ENCODE assay signal across 17 cellular contexts in genomic region chr12:21617030-21617429, GRCh38. TPM values are rescaled to one million over a fixed set of nuclear protein-coding genes. Genes with fewer than 3 reads are reported as not detected.
DNase-seq lines count a peak whose midpoint lies in the region; ATAC-seq and TF ChIP-seq lines count a peak whose summit lies in the region.
"Had no signal": no experiment of that assay in that cellular context is flagged by ENCODE, and none has a peak within 500 bp of the region (broad histone marks: within the 10 kb centered on the region; RNA-seq: fewer than 3 reads in every experiment).

No MANE protein-coding gene starts in this region.

- CTCF ChIA-PET in activated CD8-positive, alpha-beta T cell treated with anti-CD3 and anti-CD28 coated beads for 36 hours (lab: Charles Lee), result interaction anchor here (1.3 kb wide), 1 partner anchor 63 kb away, joined by 3 read pairs; no protein-coding TSS in a partner anchor
- CTCF ChIA-PET in activated CD8-positive, alpha-beta T cell treated with anti-CD3 and anti-CD28 coated beads, Interleukin-2, amount 10 ng/mL, durations not matched to agents 7 days and 5 days (lab: Charles Lee), result no interaction called here

- peak overlapping the region; percentile 35 for H3K27ac Mint-ChIP-seq in activated CD8-positive, alpha-beta T cell treated with anti-CD3 and anti-CD28 coated beads for 36 hours
- H3K27ac Mint-ChIP-seq in activated CD8-positive, alpha-beta T cell treated with anti-CD3 and anti-CD28 coated beads, Interleukin-2, amount 10 ng/mL, durations not matched to agents 7 days and 5 days, result no peak overlapping the region
- H3K27ac Mint-ChIP-seq in stimulated activated naive CD8-positive, alpha-beta T cell treated with anti-CD3 and anti-CD28 coated beads, Interleukin-15, Interleukin-2, amounts not matched to agents 100 ng/mL and 50 ng/mL, for 24 hours, result peak overlapping the region; percentile 81
- H3K27ac Mint-ChIP-seq in activated T-helper 17 cell treated with anti-CD3 and anti-CD28 coated beads, Interleukin-2, amount 50 U/mL, for 72 hours, result peak overlapping the region; percentile 91

- peaks cover 4% of the 10 kb centered on the region for H3K9me3 Mint-ChIP-seq in activated CD8-positive, alpha-beta T cell treated with anti-CD3 and anti-CD28 coated beads for 36 hours
- H3K9me3 Mint-ChIP-seq in activated CD8-positive, alpha-beta T cell treated with anti-CD3 and anti-CD28 coated beads, Interleukin-2, amount 10 ng/mL, durations not matched to agents 7 days and 5 days (ENCODE audit: insufficient read depth), result no peaks in the 10 kb centered on the region
- no peaks in the 10 kb centered on the region for H3K9me3 Mint-ChIP-seq in stimulated activated naive CD8-positive, alpha-beta T cell treated with anti-CD3 and anti-CD28 coated beads, Interleukin-15, Interleukin-2, amounts not matched to agents 100 ng/mL and 50 ng/mL, for 24 hours
- H3K9me3 Mint-ChIP-seq in activated T-helper 17 cell treated with anti-CD3 and anti-CD28 coated beads, Interleukin-2, amount 50 U/mL, for 72 hours, result peaks cover 4% of the 10 kb centered on the region

- no peak for ATAC-seq in activated CD8-positive, alpha-beta T cell treated with anti-CD3 and anti-CD28 coated beads for 36 hours
- ATAC-seq in activated CD8-positive, alpha-beta T cell treated with anti-CD3 and anti-CD28 coated beads, Interleukin-2, amount 10 ng/mL, durations not matched to agents 7 days and 5 days, result no peak
- no peak for ATAC-seq in stimulated activated naive CD8-positive, alpha-beta T cell treated with anti-CD3 and anti-CD28 coated beads, Interleukin-15, Interleukin-2, amounts not matched to agents 100 U/mL and 50 U/mL, for 24 hours
- ATAC-seq in activated T-helper 17 cell treated with anti-CD3 and anti-CD28 coated beads, Interleukin-2, amount 50 U/mL, for 72 hours (replicated peaks), result no peak

- H3K4me1 Mint-ChIP-seq in activated CD8-positive, alpha-beta T cell treated with anti-CD3 and anti-CD28 coated beads for 36 hours (ENCODE audit: low read depth), result peaks cover 47% of the 10 kb centered on the region
- H3K4me1 Mint-ChIP-seq in activated CD8-positive, alpha-beta T cell treated with anti-CD3 and anti-CD28 coated beads, Interleukin-2, amount 10 ng/mL, durations not matched to agents 7 days and 5 days (ENCODE audit: low read depth), result peaks cover 39% of the 10 kb centered on the region
- peaks cover 59% of the 10 kb centered on the region for H3K4me1 Mint-ChIP-seq in stimulated activated naive CD8-positive, alpha-beta T cell treated with anti-CD3 and anti-CD28 coated beads, Interleukin-15, Interleukin-2, amounts not matched to agents 100 ng/mL and 50 ng/mL, for 24 hours (ENCODE audit: low read depth)
- H3K4me1 Mint-ChIP-seq in activated T-helper 17 cell treated with anti-CD3 and anti-CD28 coated beads, Interleukin-2, amount 50 U/mL, for 72 hours, result peaks cover 32% of the 10 kb centered on the region

- no peak for TF ChIP-seq CTCF in activated CD8-positive, alpha-beta T cell treated with anti-CD3 and anti-CD28 coated beads for 36 hours (IDR thresholded peaks at IDR 0.05)

- no peak for DNase-seq in activated CD8-positive, alpha-beta T cell treated with anti-CD3 and anti-CD28 coated beads for 36 hours
- DNase-seq in activated CD8-positive, alpha-beta T cell treated with anti-CD3 and anti-CD28 coated beads, Interleukin-2, amount 10 ng/mL, durations not matched to agents 7 days and 5 days, result no peak
- DNase-seq in stimulated activated naive CD8-positive, alpha-beta T cell treated with anti-CD3 and anti-CD28 coated beads, Interleukin-15, Interleukin-2, amounts not matched to agents 100 U/mL and 50 U/mL, for 24 hours, result no peak
- DNase-seq in AML-193 (lab: John Stamatoyannopoulos, UW) (no peak), NCI-H748 treated with DMSO at 0.1 percent for 48 hours (lab: John Stamatoyannopoulos, UW) (no peak)
- DNase-seq: COR-L47, DMS 273 treated with DMSO at 0.1 percent for 48 hours, MV-4-11, NCI-H1694 treated with DMSO at 0.1 percent for 48 hours, NCI-H2107, NCI-H2227 treated with DMSO at 0.1 percent for 48 hours, NCI-H510A treated with DMSO at 0.1 percent for 48 hours, SHP77 had no signal

- H3K27me3 Mint-ChIP-seq in activated CD8-positive, alpha-beta T cell treated with anti-CD3 and anti-CD28 coated beads for 36 hours, result no peaks in the 10 kb centered on the region
- no peaks in the 10 kb centered on the region for H3K27me3 Mint-ChIP-seq in activated CD8-positive, alpha-beta T cell treated with anti-CD3 and anti-CD28 coated beads, Interleukin-2, amount 10 ng/mL, durations not matched to agents 7 days and 5 days (ENCODE audit: low read depth)
- H3K27me3 Mint-ChIP-seq in stimulated activated naive CD8-positive, alpha-beta T cell treated with anti-CD3 and anti-CD28 coated beads, Interleukin-15, Interleukin-2, amounts not matched to agents 100 ng/mL and 50 ng/mL, for 24 hours, result no peaks in the 10 kb centered on the region
- no peaks in the 10 kb centered on the region for H3K27me3 Mint-ChIP-seq in activated T-helper 17 cell treated with anti-CD3 and anti-CD28 coated beads, Interleukin-2, amount 50 U/mL, for 72 hours

- H3K4me3 Mint-ChIP-seq in activated CD8-positive, alpha-beta T cell treated with anti-CD3 and anti-CD28 coated beads for 36 hours, result no peak overlapping the region
- H3K4me3 Mint-ChIP-seq in activated CD8-positive, alpha-beta T cell treated with anti-CD3 and anti-CD28 coated beads, Interleukin-2, amount 10 ng/mL, durations not matched to agents 7 days and 5 days, result no peak overlapping the region
- no peak overlapping the region for H3K4me3 Mint-ChIP-seq in stimulated activated naive CD8-positive, alpha-beta T cell treated with anti-CD3 and anti-CD28 coated beads, Interleukin-15, Interleukin-2, amounts not matched to agents 100 ng/mL and 50 ng/mL, for 24 hours
- H3K4me3 Mint-ChIP-seq in activated T-helper 17 cell treated with anti-CD3 and anti-CD28 coated beads, Interleukin-2, amount 50 U/mL, for 72 hours, result peak overlapping the region; percentile 9

- peaks cover 12% of the 10 kb centered on the region for H3K36me3 Mint-ChIP-seq in activated CD8-positive, alpha-beta T cell treated with anti-CD3 and anti-CD28 coated beads for 36 hours (ENCODE audit: low read depth)
- peaks cover 17% of the 10 kb centered on the region for H3K36me3 Mint-ChIP-seq in activated CD8-positive, alpha-beta T cell treated with anti-CD3 and anti-CD28 coated beads, Interleukin-2, amount 10 ng/mL, durations not matched to agents 7 days and 5 days (ENCODE audit: low read depth)
- H3K36me3 Mint-ChIP-seq in stimulated activated naive CD8-positive, alpha-beta T cell treated with anti-CD3 and anti-CD28 coated beads, Interleukin-15, Interleukin-2, amounts not matched to agents 100 ng/mL and 50 ng/mL, for 24 hours (ENCODE audit: low read depth), result peaks cover 12% of the 10 kb centered on the region
- peaks cover 5% of the 10 kb centered on the region for H3K36me3 Mint-ChIP-seq in activated T-helper 17 cell treated with anti-CD3 and anti-CD28 coated beads, Interleukin-2, amount 50 U/mL, for 72 hours (ENCODE audit: low read depth)

- POLR2A ChIA-PET in activated CD8-positive, alpha-beta T cell treated with anti-CD3 and anti-CD28 coated beads for 36 hours (lab: Charles Lee), result no interaction called here
- POLR2A ChIA-PET in activated CD8-positive, alpha-beta T cell treated with anti-CD3 and anti-CD28 coated beads, Interleukin-2, amount 10 ng/mL, durations not matched to agents 7 days and 5 days (lab: Charles Lee), result no interaction called here

- intact Hi-C loops in activated CD8-positive, alpha-beta T cell treated with anti-CD3 and anti-CD28 coated beads for 36 hours (cut with micrococcal nuclease), result no loop called here

RNA-seq across cellular contexts. Expression of gene GYS2, which starts 12.4 kb away (rescaled TPM):
- not detected for total RNA-seq in activated CD8-positive, alpha-beta T cell treated with anti-CD3 and anti-CD28 coated beads for 36 hours
- total RNA-seq in activated CD8-positive, alpha-beta T cell treated with anti-CD3 and anti-CD28 coated beads, Interleukin-2, amount 10 ng/mL, durations not matched to agents 7 days and 5 days, result not detected
- total RNA-seq in activated T-helper 17 cell treated with anti-CD3 and anti-CD28 coated beads, Interleukin-2, amount 50 U/mL, for 72 hours, result not detected
- total RNA-seq: HT-29, RPMI7951 had no signal

RNA-seq across cellular contexts. Expression of gene LDHB, which starts 40.6 kb away (rescaled TPM):
- 1,000 to 10,000 TPM; 2,161 to 2,384 TPM for total RNA-seq in activated CD8-positive, alpha-beta T cell treated with anti-CD3 and anti-CD28 coated beads for 36 hours
- total RNA-seq in activated CD8-positive, alpha-beta T cell treated with anti-CD3 and anti-CD28 coated beads, Interleukin-2, amount 10 ng/mL, durations not matched to agents 7 days and 5 days, result 1,000 to 10,000 TPM; 1,063 to 1,149 TPM
- 1,000 to 10,000 TPM; 1,054 to 1,593 TPM for total RNA-seq in activated T-helper 17 cell treated with anti-CD3 and anti-CD28 coated beads, Interleukin-2, amount 50 U/mL, for 72 hours
